9 cellular contexts compared by ENCODE assay signal in genomic region chr6:28683945-28684538, GRCh38.
A peak's percentile ranks its signal among the peaks of the same experiment; 100 is the strongest.
DNase-seq lines count a peak whose midpoint lies in the region; ATAC-seq and TF ChIP-seq lines count a peak whose summit lies in the region.
"Had no signal": no experiment of that assay in that cellular context is flagged by ENCODE, and none has a peak within 500 bp of the region (broad histone marks: within the 10 kb centered on the region; RNA-seq: fewer than 3 reads in every experiment).

No MANE protein-coding gene starts in this region.

- intact Hi-C loops in Panc1 (cut with micrococcal nuclease; ENCODE audit: unreplicated experiment) (loop anchor here (2.0 to 10.0 kb wide), 2 partner anchors 187 to 289 kb away; partner anchors contain the start of gene ZSCAN12), dorsolateral prefrontal cortex (cut with DNase I) (loop anchor here (10.0 kb wide), 2 partner anchors 289 to 901 kb away; partner anchors contain the start of genes OR2H2 (in 1 of the 2) and ZSCAN12 (in 1 of the 2)), natural killer cell (cut with micrococcal nuclease) (no loop called here)

- H3K4me3 ChIP-seq in HL-60 (replicated peaks; ENCODE audit: insufficient read depth, low read length) (no peak overlapping the region), Panc1 (ENCODE audit: low read depth in 2 of 2, low read length in 2 of 2) (peak overlapping the region; percentile 5 to 45; a peak in 3 of 4 replicates), dorsolateral prefrontal cortex (peak overlapping the region in 2 of 59 donors; percentile 4 to 19)

- H3K4me1 Mint-ChIP-seq in natural killer cell = no peaks in the 10 kb centered on the region

- H3K9me3 ChIP-seq in Panc1 (ENCODE audit: control insufficient read depth, insufficient read depth, low read depth, low read length) = no peaks in the 10 kb centered on the region

- ATAC-seq in Panc1 = peak; percentile 96
- ATAC-seq in natural killer cell = peak; percentile 54 to 72 (median 60)
- no peak for ATAC-seq in HG03469 (IDR thresholded peaks at IDR 0.05; ENCODE audit: unreplicated experiment)

- peaks cover 4% of the 10 kb centered on the region for H3K4me1 ChIP-seq in Panc1 (ENCODE audit: control insufficient read depth, insufficient read depth, low read length)

- in situ Hi-C loops in Panc1 (cut with HindIII; ENCODE audit: low pct_unique_long_range_greater_than_20kb, low sequenced_read_pairs) = no loop called here

- H3K27me3 ChIP-seq in HL-60 (ENCODE audit: insufficient read depth, poor library complexity, severe bottlenecking) = peaks cover 2% of the 10 kb centered on the region
- H3K27me3 ChIP-seq in Panc1 (ENCODE audit: control insufficient read depth, insufficient read depth, low read length) = peaks cover 2% of the 10 kb centered on the region; the same call in 1 of the 2 replicates
- peaks cover 0 to 76% (median 26%) of the 10 kb centered on the region in 45 donors for H3K27me3 ChIP-seq in dorsolateral prefrontal cortex

- BruUV-seq in Panc1 (replicated peaks; lab: Mats Ljungman, UMichigan) = no TSS peak

- H3K27ac ChIP-seq in HL-60 (replicated peaks) (no peak overlapping the region), Panc1 (ENCODE audit: low read length) (peak overlapping the region; percentile 29; the same call in 1 of the 2 replicates), dorsolateral prefrontal cortex (no peak overlapping the region)

- H3K36me3 Mint-ChIP-seq in natural killer cell = no peaks in the 10 kb centered on the region
- H3K36me3 Mint-ChIP-seq: CD8-positive, alpha-beta memory T cell had no signal

- no peaks in the 10 kb centered on the region for H3K36me3 ChIP-seq in Panc1 (ENCODE audit: control insufficient read depth, insufficient read depth, low read length)

- H3K4me3 Mint-ChIP-seq in natural killer cell = no peak overlapping the region

- CTCF ChIA-PET in Panc1 (lab: Charles Lee) = no interaction called here

- peaks cover 52 to 90% of the 10 kb centered on the region in 2 donors for H3K27me3 Mint-ChIP-seq in natural killer cell (ENCODE audit: low read depth in 2 of 2)

- POLR2A ChIA-PET in Panc1 (lab: Charles Lee) = no interaction called here

- DNase-seq in NCI-H1092 treated with DMSO at 0.1 percent for 48 hours (lab: John Stamatoyannopoulos, UW) = peak; percentile 14
- DNase-seq in NCI-H1092 (lab: John Stamatoyannopoulos, UW) = no peak
- peak in 1 of 2 experiments; percentile 25 for DNase-seq in HL-60 (ENCODE audit: low read depth in 1 of 2, low spot score in 1 of 2)
- peak; percentile 18 for DNase-seq in Panc1 (ENCODE audit: low read depth, low spot score)
- DNase-seq in dorsolateral prefrontal cortex = peak in 1 of 10 donors; percentile 16
- DNase-seq in natural killer cell = no peak
- DNase-seq in cortex of kidney (lab: John Stamatoyannopoulos, UW) = no peak

- H3K27ac Mint-ChIP-seq in natural killer cell = no peak overlapping the region
- H3K27ac Mint-ChIP-seq: CD8-positive, alpha-beta memory T cell had no signal

- TF ChIP-seq CTCF in HL-60 (IDR thresholded peaks at IDR 0.05; ENCODE audit: insufficient read depth, low read length) (peak; percentile 24), Panc1 (IDR thresholded peaks at IDR 0.05) (peak; percentile 83), dorsolateral prefrontal cortex (IDR thresholded peaks at IDR 0.05 in 54 of 56, conservative IDR thresholded peaks at IDR 0.05 in 2 of 56; ENCODE audit: low read depth in 1 of 56, partially characterized antibody in 56 of 56) (peak; percentile 17 to 68 (median 53)), natural killer cell (IDR thresholded peaks at IDR 0.05) (peak; percentile 52)

- no peaks in the 10 kb centered on the region for H3K9me3 Mint-ChIP-seq in natural killer cell
- H3K9me3 Mint-ChIP-seq: CD8-positive, alpha-beta memory T cell had no signal

Comparison
In these comparisons a context has a peak if more than half of its experiments do, and no peak if none do; other contexts are left out.
1. DNase-seq: peak in NCI-H1092 treated with DMSO at 0.1 percent for 48 hours (single experiment) and Panc1 (single experiment); none in NCI-H1092 (single experiment), natural killer cell (single experiment) and cortex of kidney (single experiment).
2. CTCF ChIP-seq: peak in every context shown above with its lines; median percentile 83 in Panc1; 53 in dorsolateral prefrontal cortex; 52 in natural killer cell; 24 in HL-60.